Comparison of ENCODE assay signal across 10 cellular contexts in genomic region chr2:109335586-109336266, GRCh38.
A peak's percentile ranks its signal among the peaks of the same experiment; 100 is the strongest.
DNase-seq lines count a peak whose midpoint lies in the region; ATAC-seq and TF ChIP-seq lines count a peak whose summit lies in the region.
"Had no signal": no experiment of that assay in that cellular context is flagged by ENCODE, and none has a peak within 500 bp of the region (broad histone marks: within the 10 kb centered on the region; RNA-seq: fewer than 3 reads in every experiment).

No MANE protein-coding gene starts in this region.

- no peaks in the 10 kb centered on the region for H3K27me3 ChIP-seq in WERI-Rb-1 (ENCODE audit: insufficient read depth, low read depth, severe bottlenecking)

- no peaks in the 10 kb centered on the region for H3K36me3 ChIP-seq in WERI-Rb-1
- H3K36me3 ChIP-seq: lower lobe of right lung had no signal

- H3K36me3 Mint-ChIP-seq in activated CD4-positive, alpha-beta T cell treated with anti-CD3 and anti-CD28 coated beads, Interleukin-2, amount 10 ng/mL, durations not matched to agents 24 days and 14 days (ENCODE audit: low read depth) = no peaks in the 10 kb centered on the region
- H3K36me3 Mint-ChIP-seq in T-helper 1 cell treated with Interleukin-12 subunit alpha and Interleukin-12 subunit beta and Interleukin-4 antibody, amounts not matched to agents 30 μg/mL and 1 μg/mL, for 36 hours (ENCODE audit: low read depth) = no peaks in the 10 kb centered on the region
- peaks cover 3% of the 10 kb centered on the region for H3K36me3 Mint-ChIP-seq in endothelial cell (ENCODE audit: low read depth, unreplicated experiment)
- no peaks in the 10 kb centered on the region for H3K36me3 Mint-ChIP-seq in stimulated activated naive B cell treated with anti-CD40 and anti-IgM and Interleukin-4, amounts not matched to agents 10 μg/mL and 1 μg/mL and 100 μg/mL, for 72 hours

- peak overlapping the region; percentile 72 for H3K4me3 Mint-ChIP-seq in activated CD4-positive, alpha-beta T cell treated with anti-CD3 and anti-CD28 coated beads, Interleukin-2, amount 10 ng/mL, durations not matched to agents 24 days and 14 days
- peak overlapping the region; percentile 35 for H3K4me3 Mint-ChIP-seq in T-helper 1 cell treated with Interleukin-12 subunit alpha and Interleukin-12 subunit beta and Interleukin-4 antibody, amounts not matched to agents 30 μg/mL and 1 μg/mL, for 36 hours
- H3K4me3 Mint-ChIP-seq in endothelial cell (ENCODE audit: unreplicated experiment) = no peak overlapping the region
- H3K4me3 Mint-ChIP-seq in stimulated activated naive B cell treated with anti-CD40 and anti-IgM and Interleukin-4, amounts not matched to agents 10 μg/mL and 1 μg/mL and 100 μg/mL, for 72 hours = peak overlapping the region; percentile 62 to 63

- peaks cover 2% of the 10 kb centered on the region for H3K9me3 ChIP-seq in WERI-Rb-1 (ENCODE audit: severe bottlenecking)
- H3K9me3 ChIP-seq: lower lobe of right lung had no signal

- H3K27me3 Mint-ChIP-seq in activated CD4-positive, alpha-beta T cell treated with anti-CD3 and anti-CD28 coated beads, Interleukin-2, amount 10 ng/mL, durations not matched to agents 24 days and 14 days = peaks cover 20% of the 10 kb centered on the region
- H3K27me3 Mint-ChIP-seq in T-helper 1 cell treated with Interleukin-12 subunit alpha and Interleukin-12 subunit beta and Interleukin-4 antibody, amounts not matched to agents 30 μg/mL and 1 μg/mL, for 36 hours (ENCODE audit: low read depth) = peaks cover 36% of the 10 kb centered on the region
- peaks cover 3% of the 10 kb centered on the region for H3K27me3 Mint-ChIP-seq in endothelial cell (ENCODE audit: unreplicated experiment)
- H3K27me3 Mint-ChIP-seq in stimulated activated naive B cell treated with anti-CD40 and anti-IgM and Interleukin-4, amounts not matched to agents 10 μg/mL and 1 μg/mL and 100 μg/mL, for 72 hours = peaks cover 7 to 25% of the 10 kb centered on the region in 2 donors

- no peaks in the 10 kb centered on the region for H3K9me3 Mint-ChIP-seq in activated CD4-positive, alpha-beta T cell treated with anti-CD3 and anti-CD28 coated beads, Interleukin-2, amount 10 ng/mL, durations not matched to agents 24 days and 14 days
- no peaks in the 10 kb centered on the region for H3K9me3 Mint-ChIP-seq in T-helper 1 cell treated with Interleukin-12 subunit alpha and Interleukin-12 subunit beta and Interleukin-4 antibody, amounts not matched to agents 30 μg/mL and 1 μg/mL, for 36 hours
- no peaks in the 10 kb centered on the region for H3K9me3 Mint-ChIP-seq in endothelial cell (ENCODE audit: unreplicated experiment)
- no peaks in the 10 kb centered on the region for H3K9me3 Mint-ChIP-seq in stimulated activated naive B cell treated with anti-CD40 and anti-IgM and Interleukin-4, amounts not matched to agents 10 μg/mL and 1 μg/mL and 100 μg/mL, for 72 hours

- no peak for ATAC-seq in stimulated activated naive B cell treated with anti-CD40 and anti-IgM and Interleukin-4, amounts not matched to agents 10 μg/mL and 1 μg/mL and 100 μg/mL, for 72 hours (replicated peaks)
- ATAC-seq in HG02973 (IDR thresholded peaks at IDR 0.05; ENCODE audit: unreplicated experiment) (no peak), HG03565 (IDR thresholded peaks at IDR 0.05; ENCODE audit: unreplicated experiment) (no peak)
- ATAC-seq: lower lobe of right lung had no signal

- intact Hi-C loops in activated CD4-positive, alpha-beta T cell treated with anti-CD3 and anti-CD28 coated beads, Interleukin-2, amount 10 ng/mL, durations not matched to agents 24 days and 14 days (cut with micrococcal nuclease) = no loop called here

- H3K27ac Mint-ChIP-seq in activated CD4-positive, alpha-beta T cell treated with anti-CD3 and anti-CD28 coated beads, Interleukin-2, amount 10 ng/mL, durations not matched to agents 24 days and 14 days = peak overlapping the region; percentile 25
- H3K27ac Mint-ChIP-seq in T-helper 1 cell treated with Interleukin-12 subunit alpha and Interleukin-12 subunit beta and Interleukin-4 antibody, amounts not matched to agents 30 μg/mL and 1 μg/mL, for 36 hours = no peak overlapping the region
- H3K27ac Mint-ChIP-seq in endothelial cell (ENCODE audit: unreplicated experiment) = peak overlapping the region; percentile 4
- peak overlapping the region; percentile 38 for H3K27ac Mint-ChIP-seq in stimulated activated naive B cell treated with anti-CD40 and anti-IgM and Interleukin-4, amounts not matched to agents 10 μg/mL and 1 μg/mL and 100 μg/mL, for 72 hours

- TF ChIP-seq CTCF in endothelial cell (IDR thresholded peaks at IDR 0.05; ENCODE audit: unreplicated experiment) (no peak), WERI-Rb-1 (IDR thresholded peaks at IDR 0.05; ENCODE audit: low read depth, low read length) (no peak)

- peak; percentile 75 for DNase-seq in activated CD4-positive, alpha-beta T cell treated with anti-CD3 and anti-CD28 coated beads, Interleukin-2, amount 10 ng/mL, durations not matched to agents 24 days and 14 days
- no peak for DNase-seq in activated CD4-positive, alpha-beta T cell treated with anti-CD3 and anti-CD28 coated beads for 1 hour
- DNase-seq in endothelial cell (ENCODE audit: low spot score) = no peak
- no peak for DNase-seq in stimulated activated naive B cell treated with anti-CD40 and anti-IgM and Interleukin-4, amounts not matched to agents 10 μg/mL and 1 μg/mL and 100 μg/mL, for 72 hours
- DNase-seq in WERI-Rb-1 = no peak
- DNase-seq: lower lobe of right lung, NCI-H187 had no signal

- no peak overlapping the region for H3K27ac ChIP-seq in WERI-Rb-1
- H3K27ac ChIP-seq: lower lobe of right lung had no signal

- H3K4me1 Mint-ChIP-seq in activated CD4-positive, alpha-beta T cell treated with anti-CD3 and anti-CD28 coated beads, Interleukin-2, amount 10 ng/mL, durations not matched to agents 24 days and 14 days = peaks cover 32% of the 10 kb centered on the region
- H3K4me1 Mint-ChIP-seq in T-helper 1 cell treated with Interleukin-12 subunit alpha and Interleukin-12 subunit beta and Interleukin-4 antibody, amounts not matched to agents 30 μg/mL and 1 μg/mL, for 36 hours (ENCODE audit: low read depth) = peaks cover 34% of the 10 kb centered on the region
- peaks cover 42% of the 10 kb centered on the region for H3K4me1 Mint-ChIP-seq in endothelial cell (ENCODE audit: unreplicated experiment)
- peaks cover 34 to 63% of the 10 kb centered on the region in 2 donors for H3K4me1 Mint-ChIP-seq in stimulated activated naive B cell treated with anti-CD40 and anti-IgM and Interleukin-4, amounts not matched to agents 10 μg/mL and 1 μg/mL and 100 μg/mL, for 72 hours

- H3K4me3 ChIP-seq in WERI-Rb-1 (ENCODE audit: low read depth, low read length) = no peak overlapping the region
- H3K4me3 ChIP-seq: lower lobe of right lung had no signal
